Comparison of ENCODE assay signal across 1 cellular context in genomic region chr6:152441892-152442291, GRCh38.
TF ChIP-seq lines count a peak whose summit lies in the region.

No MANE protein-coding gene starts in this region.

TF ChIP-seq in WTC11, 78 proteins besides CTCF, POLR2A, EP300 and RAD21 (continued from another document):
- TF ChIP-seq CREB1 (CRISPR knock-in tag; IDR thresholded peaks at IDR 0.05) (no peak), MLX (CRISPR knock-in tag; IDR thresholded peaks at IDR 0.05) (no peak)
- TF ChIP-seq, protein P1, sequence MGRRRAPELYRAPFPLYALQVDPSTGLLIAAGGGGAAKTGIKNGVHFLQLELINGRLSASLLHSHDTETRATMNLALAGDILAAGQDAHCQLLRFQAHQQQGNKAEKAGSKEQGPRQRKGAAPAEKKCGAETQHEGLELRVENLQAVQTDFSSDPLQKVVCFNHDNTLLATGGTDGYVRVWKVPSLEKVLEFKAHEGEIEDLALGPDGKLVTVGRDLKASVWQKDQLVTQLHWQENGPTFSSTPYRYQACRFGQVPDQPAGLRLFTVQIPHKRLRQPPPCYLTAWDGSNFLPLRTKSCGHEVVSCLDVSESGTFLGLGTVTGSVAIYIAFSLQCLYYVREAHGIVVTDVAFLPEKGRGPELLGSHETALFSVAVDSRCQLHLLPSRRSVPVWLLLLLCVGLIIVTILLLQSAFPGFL (CRISPR knock-in tag; IDR thresholded peaks at IDR 0.05; ENCODE audit: borderline replicate concordance) = no peak
- TF ChIP-seq, protein P2, sequence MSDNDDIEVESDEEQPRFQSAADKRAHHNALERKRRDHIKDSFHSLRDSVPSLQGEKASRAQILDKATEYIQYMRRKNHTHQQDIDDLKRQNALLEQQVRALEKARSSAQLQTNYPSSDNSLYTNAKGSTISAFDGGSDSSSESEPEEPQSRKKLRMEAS (CRISPR knock-in tag; IDR thresholded peaks at IDR 0.05) = no peak
